ENCODE assay signal across 1 cellular context in genomic region chr9:4679268-4680177, GRCh38.
TF ChIP-seq lines count a peak whose summit lies in the region.

Gene CDC37L1, plus strand, starts transcription at chr9:4679569. Its CDS starts 199 bp downstream, at chr9:4679768.

TF ChIP-seq in HepG2, 621 proteins besides CTCF, POLR2A, EP300 and RAD21 (continued from another document and continues in another):
- TF ChIP-seq, protein P1, sequence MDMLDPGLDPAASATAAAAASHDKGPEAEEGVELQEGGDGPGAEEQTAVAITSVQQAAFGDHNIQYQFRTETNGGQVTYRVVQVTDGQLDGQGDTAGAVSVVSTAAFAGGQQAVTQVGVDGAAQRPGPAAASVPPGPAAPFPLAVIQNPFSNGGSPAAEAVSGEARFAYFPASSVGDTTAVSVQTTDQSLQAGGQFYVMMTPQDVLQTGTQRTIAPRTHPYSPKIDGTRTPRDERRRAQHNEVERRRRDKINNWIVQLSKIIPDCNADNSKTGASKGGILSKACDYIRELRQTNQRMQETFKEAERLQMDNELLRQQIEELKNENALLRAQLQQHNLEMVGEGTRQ (IDR thresholded peaks at IDR 0.05; ENCODE audit: low read depth, low read length): no peak
- TF ChIP-seq, protein P1 (CRISPR knock-in tag; IDR thresholded peaks at IDR 0.05; ENCODE audit: borderline replicate concordance): no peak
- TF ChIP-seq ZNF530 (CRISPR knock-in tag; IDR thresholded peaks at IDR 0.05; ENCODE audit: low read depth) (no peak), SIN3A (IDR thresholded peaks at IDR 0.05; ENCODE audit: borderline replicate concordance, low read depth, low read length) (peak; percentile 77), PHB2 (IDR thresholded peaks at IDR 0.05; ENCODE audit: partially characterized antibody) (no peak), NFIB (CRISPR knock-in tag; IDR thresholded peaks at IDR 0.05; ENCODE audit: borderline replicate concordance) (no peak), NFATC3 (CRISPR knock-in tag; IDR thresholded peaks at IDR 0.05) (no peak), ZNF207 (IDR thresholded peaks at IDR 0.05; ENCODE audit: borderline replicate concordance) (no peak), KDM3A (CRISPR knock-in tag; IDR thresholded peaks at IDR 0.05; ENCODE audit: low read depth) (peak; percentile 92), HES4 (CRISPR knock-in tag; IDR thresholded peaks at IDR 0.05; ENCODE audit: borderline replicate concordance) (peak; percentile 43; the same call in 1 of the 2 replicates), JDP2 (CRISPR knock-in tag; IDR thresholded peaks at IDR 0.05; ENCODE audit: borderline replicate concordance) (no peak), RFX5 (IDR thresholded peaks at IDR 0.05; ENCODE audit: low read depth, low read length) (0 out of 2 replicates have a peak, but pooled peaks have one; percentile 11), SATB2 (CRISPR knock-in tag; IDR thresholded peaks at IDR 0.05) (peak; percentile 55; the same call in 1 of the 2 replicates), NFE2L1 (CRISPR knock-in tag; IDR thresholded peaks at IDR 0.05; ENCODE audit: borderline replicate concordance) (peak; percentile 28; the same call in 1 of the 2 replicates), POLR2G (IDR thresholded peaks at IDR 0.05; ENCODE audit: low read depth, low read length) (peak; percentile 96), ZNF841 (CRISPR knock-in tag; IDR thresholded peaks at IDR 0.05; ENCODE audit: borderline replicate concordance) (no peak), ATF1 (CRISPR knock-in tag; IDR thresholded peaks at IDR 0.05) (peak; percentile 84), NFYB (CRISPR knock-in tag; IDR thresholded peaks at IDR 0.05) (peak; percentile 28; the same call in 1 of the 2 replicates), CENPT (CRISPR knock-in tag; IDR thresholded peaks at IDR 0.05; ENCODE audit: low read depth) (no peak), ZNF788 (CRISPR knock-in tag; IDR thresholded peaks at IDR 0.05; ENCODE audit: borderline replicate concordance) (peak; percentile 49; the same call in 1 of the 2 replicates), TRIM22 (IDR thresholded peaks at IDR 0.05) (no peak), JUNB (CRISPR knock-in tag; IDR thresholded peaks at IDR 0.05; ENCODE audit: borderline replicate concordance) (no peak), ZNF687 (CRISPR knock-in tag; IDR thresholded peaks at IDR 0.05) (peak; percentile 98), ZSCAN21 (CRISPR knock-in tag; IDR thresholded peaks at IDR 0.05; ENCODE audit: borderline replicate concordance) (no peak; the same call in 1 of the 2 replicates), E2F5 (CRISPR knock-in tag; conservative IDR thresholded peaks at IDR 0.05) (0 out of 2 replicates have a peak, but pooled peaks have one; percentile 51), KLF13 (CRISPR knock-in tag; IDR thresholded peaks at IDR 0.05) (peak; percentile 75; the same call in 1 of the 2 replicates), PTBP1 (IDR thresholded peaks at IDR 0.05; ENCODE audit: low read depth, low read length, poor library complexity, severe bottlenecking) (no peak), CREB1 (IDR thresholded peaks at IDR 0.05) (peak; percentile 95), CREB1 (CRISPR knock-in tag; IDR thresholded peaks at IDR 0.05) (peak; percentile 97), ZNF713 (CRISPR knock-in tag; IDR thresholded peaks at IDR 0.05) (no peak), ZNF235 (CRISPR knock-in tag; IDR thresholded peaks at IDR 0.05; ENCODE audit: borderline replicate concordance) (no peak), PHF5A (CRISPR knock-in tag; IDR thresholded peaks at IDR 0.05; ENCODE audit: low read depth, unreplicated experiment) (peak; percentile 57), ZNF33A (CRISPR knock-in tag; IDR thresholded peaks at IDR 0.05; ENCODE audit: borderline replicate concordance) (0 out of 2 replicates have a peak, but pooled peaks have one; percentile 38), ZKSCAN5 (CRISPR knock-in tag; IDR thresholded peaks at IDR 0.05) (no peak), NFYC (CRISPR knock-in tag; IDR thresholded peaks at IDR 0.05) (no peak; the same call in 1 of the 2 replicates), ZFP36 (IDR thresholded peaks at IDR 0.05; ENCODE audit: borderline replicate concordance, low read depth, low read length, partially characterized antibody) (no peak), BHLHE40 (IDR thresholded peaks at IDR 0.05; ENCODE audit: low read length) (no peak), STAT5B (CRISPR knock-in tag; IDR thresholded peaks at IDR 0.05) (no peak), KLF11 (CRISPR knock-in tag; IDR thresholded peaks at IDR 0.05) (peak; percentile 82), ATM (IDR thresholded peaks at IDR 0.05; ENCODE audit: borderline replicate concordance) (no peak), RFXAP (CRISPR knock-in tag; IDR thresholded peaks at IDR 0.05; ENCODE audit: borderline replicate concordance) (0 out of 2 replicates have a peak, but pooled peaks have one; percentile 67), ZNF816 (CRISPR knock-in tag; IDR thresholded peaks at IDR 0.05; ENCODE audit: borderline replicate concordance) (no peak; the same call in 1 of the 2 replicates), TEAD3 (CRISPR knock-in tag; optimal IDR thresholded peaks at IDR 0.05; ENCODE audit: borderline replicate concordance) (peak; percentile 71), ATF7 (IDR thresholded peaks at IDR 0.05) (no peak), ATF7 (CRISPR knock-in tag; IDR thresholded peaks at IDR 0.05) (peak; percentile 63; the same call in 1 of the 2 replicates), MXD4 (CRISPR knock-in tag; IDR thresholded peaks at IDR 0.05) (peak; percentile 48; the same call in 1 of the 2 replicates), ZNF614 (CRISPR knock-in tag; IDR thresholded peaks at IDR 0.05; ENCODE audit: borderline replicate concordance) (peak; percentile 64)
- TF ChIP-seq, protein P2, sequence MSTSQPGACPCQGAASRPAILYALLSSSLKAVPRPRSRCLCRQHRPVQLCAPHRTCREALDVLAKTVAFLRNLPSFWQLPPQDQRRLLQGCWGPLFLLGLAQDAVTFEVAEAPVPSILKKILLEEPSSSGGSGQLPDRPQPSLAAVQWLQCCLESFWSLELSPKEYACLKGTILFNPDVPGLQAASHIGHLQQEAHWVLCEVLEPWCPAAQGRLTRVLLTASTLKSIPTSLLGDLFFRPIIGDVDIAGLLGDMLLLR (CRISPR knock-in tag; IDR thresholded peaks at IDR 0.05): 0 out of 2 replicates have a peak, but pooled peaks have one; percentile 75
- TF ChIP-seq, protein P3, sequence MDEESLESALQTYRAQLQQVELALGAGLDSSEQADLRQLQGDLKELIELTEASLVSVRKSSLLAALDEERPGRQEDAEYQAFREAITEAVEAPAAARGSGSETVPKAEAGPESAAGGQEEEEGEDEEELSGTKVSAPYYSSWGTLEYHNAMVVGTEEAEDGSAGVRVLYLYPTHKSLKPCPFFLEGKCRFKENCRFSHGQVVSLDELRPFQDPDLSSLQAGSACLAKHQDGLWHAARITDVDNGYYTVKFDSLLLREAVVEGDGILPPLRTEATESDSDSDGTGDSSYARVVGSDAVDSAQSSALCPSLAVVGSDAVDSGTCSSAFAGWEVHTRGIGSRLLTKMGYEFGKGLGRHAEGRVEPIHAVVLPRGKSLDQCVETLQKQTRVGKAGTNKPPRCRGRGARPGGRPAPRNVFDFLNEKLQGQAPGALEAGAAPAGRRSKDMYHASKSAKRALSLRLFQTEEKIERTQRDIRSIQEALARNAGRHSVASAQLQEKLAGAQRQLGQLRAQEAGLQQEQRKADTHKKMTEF (CRISPR knock-in tag; IDR thresholded peaks at IDR 0.05): peak; percentile 93
- TF ChIP-seq, protein P4, sequence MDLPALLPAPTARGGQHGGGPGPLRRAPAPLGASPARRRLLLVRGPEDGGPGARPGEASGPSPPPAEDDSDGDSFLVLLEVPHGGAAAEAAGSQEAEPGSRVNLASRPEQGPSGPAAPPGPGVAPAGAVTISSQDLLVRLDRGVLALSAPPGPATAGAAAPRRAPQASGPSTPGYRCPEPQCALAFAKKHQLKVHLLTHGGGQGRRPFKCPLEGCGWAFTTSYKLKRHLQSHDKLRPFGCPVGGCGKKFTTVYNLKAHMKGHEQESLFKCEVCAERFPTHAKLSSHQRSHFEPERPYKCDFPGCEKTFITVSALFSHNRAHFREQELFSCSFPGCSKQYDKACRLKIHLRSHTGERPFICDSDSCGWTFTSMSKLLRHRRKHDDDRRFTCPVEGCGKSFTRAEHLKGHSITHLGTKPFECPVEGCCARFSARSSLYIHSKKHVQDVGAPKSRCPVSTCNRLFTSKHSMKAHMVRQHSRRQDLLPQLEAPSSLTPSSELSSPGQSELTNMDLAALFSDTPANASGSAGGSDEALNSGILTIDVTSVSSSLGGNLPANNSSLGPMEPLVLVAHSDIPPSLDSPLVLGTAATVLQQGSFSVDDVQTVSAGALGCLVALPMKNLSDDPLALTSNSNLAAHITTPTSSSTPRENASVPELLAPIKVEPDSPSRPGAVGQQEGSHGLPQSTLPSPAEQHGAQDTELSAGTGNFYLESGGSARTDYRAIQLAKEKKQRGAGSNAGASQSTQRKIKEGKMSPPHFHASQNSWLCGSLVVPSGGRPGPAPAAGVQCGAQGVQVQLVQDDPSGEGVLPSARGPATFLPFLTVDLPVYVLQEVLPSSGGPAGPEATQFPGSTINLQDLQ (CRISPR knock-in tag; IDR thresholded peaks at IDR 0.05): no peak
- TF ChIP-seq, protein P5, sequence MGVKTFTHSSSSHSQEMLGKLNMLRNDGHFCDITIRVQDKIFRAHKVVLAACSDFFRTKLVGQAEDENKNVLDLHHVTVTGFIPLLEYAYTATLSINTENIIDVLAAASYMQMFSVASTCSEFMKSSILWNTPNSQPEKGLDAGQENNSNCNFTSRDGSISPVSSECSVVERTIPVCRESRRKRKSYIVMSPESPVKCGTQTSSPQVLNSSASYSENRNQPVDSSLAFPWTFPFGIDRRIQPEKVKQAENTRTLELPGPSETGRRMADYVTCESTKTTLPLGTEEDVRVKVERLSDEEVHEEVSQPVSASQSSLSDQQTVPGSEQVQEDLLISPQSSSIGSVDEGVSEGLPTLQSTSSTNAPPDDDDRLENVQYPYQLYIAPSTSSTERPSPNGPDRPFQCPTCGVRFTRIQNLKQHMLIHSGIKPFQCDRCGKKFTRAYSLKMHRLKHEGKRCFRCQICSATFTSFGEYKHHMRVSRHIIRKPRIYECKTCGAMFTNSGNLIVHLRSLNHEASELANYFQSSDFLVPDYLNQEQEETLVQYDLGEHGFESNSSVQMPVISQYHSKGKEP (CRISPR knock-in tag; IDR thresholded peaks at IDR 0.05): no peak; the same call in 1 of the 2 replicates
- TF ChIP-seq, protein P6, sequence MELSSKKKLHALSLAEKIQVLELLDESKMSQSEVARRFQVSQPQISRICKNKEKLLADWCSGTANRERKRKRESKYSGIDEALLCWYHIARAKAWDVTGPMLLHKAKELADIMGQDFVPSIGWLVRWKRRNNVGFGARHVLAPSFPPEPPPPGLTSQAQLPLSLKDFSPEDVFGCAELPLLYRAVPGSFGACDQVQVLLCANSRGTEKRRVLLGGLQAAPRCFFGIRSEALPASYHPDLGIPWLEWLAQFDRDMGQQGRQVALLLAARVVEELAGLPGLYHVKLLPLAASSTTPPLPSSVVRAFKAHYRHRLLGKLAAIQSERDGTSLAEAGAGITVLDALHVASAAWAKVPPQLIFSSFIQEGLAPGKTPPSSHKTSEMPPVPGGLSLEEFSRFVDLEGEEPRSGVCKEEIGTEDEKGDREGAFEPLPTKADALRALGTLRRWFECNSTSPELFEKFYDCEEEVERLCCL (CRISPR knock-in tag; IDR thresholded peaks at IDR 0.05; ENCODE audit: borderline replicate concordance): no peak
